17 cellular contexts compared by ENCODE assay signal in genomic region chr3:49519916-49520385, GRCh38. TPM values are rescaled to one million over a fixed set of nuclear protein-coding genes. Genes with fewer than 3 reads are reported as not detected.
DNase-seq lines count a peak whose midpoint lies in the region; ATAC-seq and TF ChIP-seq lines count a peak whose summit lies in the region.
"Had no signal": no experiment of that assay in that cellular context is flagged by ENCODE, and none has a peak within 500 bp of the region (broad histone marks: within the 10 kb centered on the region; RNA-seq: fewer than 3 reads in every experiment).

No MANE protein-coding gene starts in this region.

- no peak overlapping the region for H3K9ac ChIP-seq in mammary epithelial cell (ENCODE audit: insufficient read depth, low read length)
- H3K9ac ChIP-seq in endodermal cell (ENCODE audit: extremely low read depth, low read length, poor library complexity, severe bottlenecking), result no peak overlapping the region
- H3K9ac ChIP-seq: GM23248 had no signal

- no peaks in the 10 kb centered on the region for H3K36me3 ChIP-seq in breast epithelium
- H3K36me3 ChIP-seq in mammary epithelial cell (ENCODE audit: insufficient read depth, low read length), result no peaks in the 10 kb centered on the region
- H3K36me3 ChIP-seq in adrenal gland (replicated peaks in 1 of 2), result no peaks in the 10 kb centered on the region
- H3K36me3 ChIP-seq in upper lobe of right lung, result peaks cover 16% of the 10 kb centered on the region
- H3K36me3 ChIP-seq in endodermal cell (ENCODE audit: control insufficient read depth, insufficient read depth, low read length), result peaks cover 69% of the 10 kb centered on the region

- in situ Hi-C loops in mammary epithelial cell (cut with MboI; ENCODE audit: low sequenced_read_pairs in 2 of 2), result no loop called here

- no peak overlapping the region for H3K4me2 ChIP-seq in mammary epithelial cell (ENCODE audit: insufficient read depth, low read depth, low read length)

- no peaks in the 10 kb centered on the region for H3K9me3 ChIP-seq in breast epithelium
- H3K9me3 ChIP-seq in mammary epithelial cell (replicated peaks; ENCODE audit: insufficient read depth, low read length), result no peaks in the 10 kb centered on the region
- H3K9me3 ChIP-seq in adrenal gland (replicated peaks in 1 of 3), result no peaks in the 10 kb centered on the region
- no peaks in the 10 kb centered on the region for H3K9me3 ChIP-seq in upper lobe of right lung
- no peaks in the 10 kb centered on the region for H3K9me3 ChIP-seq in endodermal cell (ENCODE audit: control insufficient read depth, low read length)
- H3K9me3 ChIP-seq: body of pancreas, gastroesophageal sphincter had no signal

- TF ChIP-seq POLR2A in breast epithelium (IDR thresholded peaks at IDR 0.05), result no peak
- TF ChIP-seq POLR2A in adrenal gland (IDR thresholded peaks at IDR 0.05), result no peak

- no peak overlapping the region for H2AFZ ChIP-seq in mammary epithelial cell (ENCODE audit: low read depth, low read length)
- H2AFZ ChIP-seq: GM23248 had no signal

- dilution Hi-C loops in mammary epithelial cell (cut with HindIII; ENCODE audit: low sequenced_read_pairs), result loop anchor here (5.0 kb wide), 1 partner anchor 98 kb away; the partner anchor contains the start of gene AMT

- peak; percentile 74 for ATAC-seq in upper lobe of right lung
- ATAC-seq: body of pancreas, gastroesophageal sphincter had no signal

- BruUV-seq in mammary epithelial cell (replicated peaks; lab: Mats Ljungman, UMichigan), result no TSS peak

- H3K27me3 Mint-ChIP-seq in endodermal cell (ENCODE audit: insufficient read depth), result no peaks in the 10 kb centered on the region
- H3K27me3 Mint-ChIP-seq: stimulated activated naive CD8-positive, alpha-beta T cell treated with anti-CD3 and anti-CD28 coated beads, Interleukin-15, Interleukin-2, amounts not matched to agents 100 ng/mL and 50 ng/mL, for 24 hours had no signal

- intact Hi-C loops in breast epithelium (cut with DNase I; ENCODE audit: low total_unique reads) (no loop called here), mammary epithelial cell (cut with micrococcal nuclease) (loop anchor here (5.0 kb wide), 1 partner anchor 48 kb away; the partner anchor contains the start of gene DAG1), adrenal gland (cut with DNase I) (no loop called here), upper lobe of right lung (cut with DNase I) (no loop called here), dorsolateral prefrontal cortex (cut with DNase I) (loop anchor here in 1 of 2 donors (5.0 kb wide), 1 partner anchor 48 kb away; the partner anchor contains the start of gene DAG1)

- H3K4me1 ChIP-seq in breast epithelium, result peaks cover 0 to 18% of the 10 kb centered on the region in 2 donors
- H3K4me1 ChIP-seq in mammary epithelial cell (ENCODE audit: insufficient read depth, low read length), result peaks cover 39% of the 10 kb centered on the region
- H3K4me1 ChIP-seq in adrenal gland (replicated peaks in 1 of 2), result peaks cover 0 to 23% of the 10 kb centered on the region in 2 donors
- peaks cover 16% of the 10 kb centered on the region for H3K4me1 ChIP-seq in upper lobe of right lung
- H3K4me1 ChIP-seq in endodermal cell (ENCODE audit: control insufficient read depth, insufficient read depth, low read length), result no peaks in the 10 kb centered on the region

- DNase-seq in breast epithelium (ENCODE audit: low spot score in 2 of 2) (no peak), mammary epithelial cell (no peak), adrenal gland (peak in 4 of 7 donors; percentile 28 to 60 (median 46)), mucosa of gallbladder (ENCODE audit: low spot score) (peak; percentile 40), upper lobe of right lung (no peak), endodermal cell (no peak), T1000 (lab: John Stamatoyannopoulos, UW) (no peak), dorsolateral prefrontal cortex (no peak)
- DNase-seq: activated CD4-positive, alpha-beta T cell treated with anti-CD3 and anti-CD28 coated beads, Interleukin-2, amount 50 U/mL, for 4 hours; activated gamma-delta T cell; body of pancreas; GM23248; KG1; NCI-H1694; NCI-H526 treated with DMSO at 0.1 percent for 48 hours had no signal

- no peaks in the 10 kb centered on the region for H3K9me3 Mint-ChIP-seq in endodermal cell
- H3K9me3 Mint-ChIP-seq: stimulated activated naive CD8-positive, alpha-beta T cell treated with anti-CD3 and anti-CD28 coated beads, Interleukin-15, Interleukin-2, amounts not matched to agents 100 ng/mL and 50 ng/mL, for 24 hours had no signal

- H3K27ac ChIP-seq in breast epithelium, result peak overlapping the region; percentile 39 to 68
- H3K27ac ChIP-seq in mammary epithelial cell (ENCODE audit: insufficient read depth, low read depth, low read length), result no peak overlapping the region
- peak overlapping the region in 2 of 5 donors; percentile 30 to 66 for H3K27ac ChIP-seq in adrenal gland
- no peak overlapping the region for H3K27ac ChIP-seq in upper lobe of right lung
- no peak overlapping the region for H3K27ac ChIP-seq in endodermal cell (ENCODE audit: low read depth, low read length)
- peak overlapping the region in 13 of 59 donors; percentile 0 to 64 (median 30) for H3K27ac ChIP-seq in dorsolateral prefrontal cortex
- H3K27ac ChIP-seq: GM23248 had no signal

- CTCF ChIA-PET in mammary epithelial cell (lab: Charles Lee; ENCODE audit: low non-redundant PET), result no interaction called here

- peaks cover 18% of the 10 kb centered on the region for H3K79me2 ChIP-seq in mammary epithelial cell (ENCODE audit: insufficient read depth, low read length)

- no peak for TF ChIP-seq CTCF in breast epithelium (IDR thresholded peaks at IDR 0.05)
- TF ChIP-seq CTCF in mammary epithelial cell (conservative IDR thresholded peaks at IDR 0.05 in 1 of 2, IDR thresholded peaks at IDR 0.05 in 1 of 2; ENCODE audit: extremely low read depth in 1 of 2, insufficient read depth in 1 of 2, low read depth in 1 of 2, low read length in 2 of 2), result no peak
- no peak for TF ChIP-seq CTCF in adrenal gland (IDR thresholded peaks at IDR 0.05)
- no peak for TF ChIP-seq CTCF in upper lobe of right lung (IDR thresholded peaks at IDR 0.05)
- TF ChIP-seq CTCF in endodermal cell (conservative IDR thresholded peaks at IDR 0.05), result no peak
- TF ChIP-seq CTCF in dorsolateral prefrontal cortex (IDR thresholded peaks at IDR 0.05 in 54 of 56, conservative IDR thresholded peaks at IDR 0.05 in 2 of 56; ENCODE audit: low read depth in 1 of 56, partially characterized antibody in 56 of 56), result no peak

- no peak overlapping the region for H3K4me3 ChIP-seq in breast epithelium
- H3K4me3 ChIP-seq in mammary epithelial cell (replicated peaks in 1 of 3; ENCODE audit: insufficient read depth in 1 of 3, low read depth in 2 of 3, low read length in 3 of 3), result no peak overlapping the region
- H3K4me3 ChIP-seq in adrenal gland, result no peak overlapping the region
- no peak overlapping the region for H3K4me3 ChIP-seq in upper lobe of right lung
- no peak overlapping the region for H3K4me3 ChIP-seq in endodermal cell (ENCODE audit: low read length)
- H3K4me3 ChIP-seq in dorsolateral prefrontal cortex, result peak overlapping the region in 3 of 59 donors; percentile 1 to 16 (median 3)
- H3K4me3 ChIP-seq: body of pancreas, gastroesophageal sphincter, GM23248 had no signal

- 37% methylated on average over 2 of the region's 2 CpGs for WGBS in mammary epithelial cell (ENCODE audit: low coverage, missing lambda C conversion rate)
- WGBS in adrenal gland, 4 donors, result 59 to 75% (median 70%) methylated on average over 2 of the region's 2 CpGs
- WGBS in endodermal cell (ENCODE audit: insufficient coverage in 1 of 2, insufficient read length in 1 of 2), 2 experiments, result 94 to 96% methylated on average over 2 of the region's 2 CpGs

- no peaks in the 10 kb centered on the region for H3K27me3 ChIP-seq in breast epithelium
- H3K27me3 ChIP-seq in mammary epithelial cell (ENCODE audit: insufficient read depth, low read length), result no peaks in the 10 kb centered on the region
- H3K27me3 ChIP-seq in adrenal gland, result no peaks in the 10 kb centered on the region
- no peaks in the 10 kb centered on the region for H3K27me3 ChIP-seq in upper lobe of right lung
- H3K27me3 ChIP-seq in endodermal cell (ENCODE audit: control insufficient read depth, insufficient read depth, low read length, poor library complexity, severe bottlenecking), result no peaks in the 10 kb centered on the region
- H3K27me3 ChIP-seq in dorsolateral prefrontal cortex, result no peaks in the 10 kb centered on the region
- H3K27me3 ChIP-seq: body of pancreas, gastroesophageal sphincter had no signal

- H3K4me3 Mint-ChIP-seq in endodermal cell, result no peak overlapping the region
- H3K4me3 Mint-ChIP-seq: stimulated activated naive CD8-positive, alpha-beta T cell treated with anti-CD3 and anti-CD28 coated beads, Interleukin-15, Interleukin-2, amounts not matched to agents 100 ng/mL and 50 ng/mL, for 24 hours had no signal

- no peaks in the 10 kb centered on the region for H4K20me1 ChIP-seq in mammary epithelial cell (ENCODE audit: insufficient read depth, low read length)

- H3K4me1 Mint-ChIP-seq in endodermal cell, result no peaks in the 10 kb centered on the region

- H3K36me3 Mint-ChIP-seq in endodermal cell (ENCODE audit: low read depth), result peaks cover 64% of the 10 kb centered on the region

- no peak overlapping the region for H3K27ac Mint-ChIP-seq in endodermal cell

RNA-seq across cellular contexts. Expression of gene BSN, which starts 34.3 kb away (rescaled TPM):
- total RNA-seq in breast epithelium (under 1 TPM; 0.15 to 0.48 (median 0.33) TPM), mammary epithelial cell (under 1 TPM; under 0.01 to 0.21 TPM), adrenal gland (1 to 10 TPM in 7 of 8 donors, under 1 TPM in 1; 0.72 to 4.6 (median 1.7) TPM), mucosa of gallbladder (0.81 TPM), upper lobe of right lung (0.43 TPM), endodermal cell (1 to 10 TPM; 2.4 to 2.5 TPM), dorsolateral prefrontal cortex (100 to 1,000 TPM in 115 of 120 experiments, 10 to 100 TPM in 5; 47.8 to 218 (median 156) TPM)
- polyA plus RNA-seq in mammary epithelial cell (0.01 TPM), adrenal gland (1 to 10 TPM in 2 of 3 donors, under 1 TPM in 1; 0.27 to 3.9 (median 1.3) TPM)
- 0.05 TPM for polyA minus RNA-seq in mammary epithelial cell
- polyA plus RNA-seq in endodermal cell (2013, experiment 1 of 2), result 3.3 TPM
- polyA plus RNA-seq in endodermal cell (2013, experiment 2 of 2), result 3.9 TPM

RNA-seq across cellular contexts. Expression of gene DAG1, which starts 49.9 kb away (rescaled TPM):
- total RNA-seq in breast epithelium (10 to 100 TPM; 37.1 to 56.6 (median 44.6) TPM), mammary epithelial cell (100 to 1,000 TPM in 1 of 2 donors, 10 to 100 TPM in 1; 68.9 to 162 TPM), adrenal gland (100 to 1,000 TPM in 2 of 8 donors, 10 to 100 TPM in 6; 54.4 to 173 (median 84.5) TPM), mucosa of gallbladder (139 TPM), upper lobe of right lung (88.2 TPM), endodermal cell (100 to 1,000 TPM; 145 to 176 TPM), dorsolateral prefrontal cortex (10 to 100 TPM; 41.2 to 99.6 (median 56.6) TPM)
- polyA plus RNA-seq in mammary epithelial cell (51.0 TPM), adrenal gland (10 to 100 TPM in 1 of 3 donors, 1 to 10 TPM in 2; 9.1 to 41.4 (median 9.1) TPM)
- polyA minus RNA-seq in mammary epithelial cell, result 151 TPM
- 65.6 TPM for polyA plus RNA-seq in endodermal cell (2013, experiment 1 of 2)
- 69.3 TPM for polyA plus RNA-seq in endodermal cell (2013, experiment 2 of 2)

Comparison
In these comparisons a context has a peak if more than half of its experiments do, and no peak if none do; other contexts are left out.
1. H3K27ac ChIP-seq: peak in breast epithelium (2 of 2); none in mammary epithelial cell (single experiment), upper lobe of right lung (single experiment) and endodermal cell (single experiment).
2. DNase-seq: peak in adrenal gland (4 of 7) and mucosa of gallbladder (single experiment); none in breast epithelium (0 of 2), mammary epithelial cell (single experiment), upper lobe of right lung (single experiment), endodermal cell (single experiment), T1000 (single experiment) and dorsolateral prefrontal cortex (0 of 10).
3. RNA of gene BSN, which starts 34.3 kb away (total RNA-seq): 47.8 to 218 TPM in dorsolateral prefrontal cortex; 2.4 to 2.5 TPM in endodermal cell, 0.72 to 4.6 TPM in adrenal gland, 0.81 TPM in mucosa of gallbladder (single experiment), 0.43 TPM in upper lobe of right lung (single experiment), 0.15 to 0.48 TPM in breast epithelium and under 0.01 to 0.21 TPM in mammary epithelial cell; every median in the first group is over 4 times any median in the second.